ENCODE assay signal across 1 cellular context in the genomic region with DNA sequence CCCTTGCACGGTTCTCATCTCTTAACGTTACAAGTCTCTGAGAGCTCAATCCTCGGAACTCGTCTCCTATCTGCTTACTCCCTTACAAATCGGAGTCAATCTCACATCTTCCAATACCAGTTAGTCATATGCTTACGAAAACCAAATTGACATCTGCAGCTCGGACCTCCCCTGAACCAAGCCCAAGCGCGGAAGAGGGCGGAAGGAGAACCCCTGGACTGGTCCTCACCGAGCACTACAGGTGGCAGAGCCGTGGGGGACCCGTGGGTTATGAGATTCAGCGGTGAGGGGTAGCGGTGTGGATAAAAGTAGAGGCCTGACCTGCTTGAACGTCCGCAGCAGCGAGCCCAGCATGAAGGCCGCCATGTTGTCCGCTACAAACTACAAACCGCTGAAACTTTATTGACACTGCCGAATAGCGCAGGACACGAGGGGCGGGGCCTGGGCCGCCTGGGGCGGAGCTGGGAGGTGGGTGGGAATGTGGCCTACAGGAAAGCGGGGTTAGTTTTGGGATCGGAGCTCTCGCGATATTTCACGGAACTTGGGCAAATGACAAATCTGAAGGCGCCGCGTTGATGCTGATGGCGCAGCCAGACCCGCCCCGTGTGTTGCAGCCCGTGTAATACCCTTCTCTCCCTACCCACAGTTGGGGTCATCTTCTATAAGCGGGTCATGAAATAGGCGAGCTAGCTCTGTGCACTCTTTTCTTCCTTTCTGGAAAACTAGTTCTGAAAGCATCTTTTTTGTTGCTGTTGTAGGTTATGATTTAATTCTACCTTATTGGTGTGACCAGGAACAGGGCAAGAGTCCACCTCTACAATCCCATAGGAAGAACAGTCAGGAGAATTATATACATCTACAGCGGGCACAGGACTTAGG.
TF ChIP-seq lines count a peak whose summit lies in the region.

A gene (minus strand): TSS at position 383 of the 879 bp plus-strand sequence. CDS start 17 bp downstream, at position 366.

TF ChIP-seq in HepG2, 621 proteins besides CTCF, POLR2A, EP300 and RAD21 (continued from another document and continues in another):
- TF ChIP-seq, protein P1, sequence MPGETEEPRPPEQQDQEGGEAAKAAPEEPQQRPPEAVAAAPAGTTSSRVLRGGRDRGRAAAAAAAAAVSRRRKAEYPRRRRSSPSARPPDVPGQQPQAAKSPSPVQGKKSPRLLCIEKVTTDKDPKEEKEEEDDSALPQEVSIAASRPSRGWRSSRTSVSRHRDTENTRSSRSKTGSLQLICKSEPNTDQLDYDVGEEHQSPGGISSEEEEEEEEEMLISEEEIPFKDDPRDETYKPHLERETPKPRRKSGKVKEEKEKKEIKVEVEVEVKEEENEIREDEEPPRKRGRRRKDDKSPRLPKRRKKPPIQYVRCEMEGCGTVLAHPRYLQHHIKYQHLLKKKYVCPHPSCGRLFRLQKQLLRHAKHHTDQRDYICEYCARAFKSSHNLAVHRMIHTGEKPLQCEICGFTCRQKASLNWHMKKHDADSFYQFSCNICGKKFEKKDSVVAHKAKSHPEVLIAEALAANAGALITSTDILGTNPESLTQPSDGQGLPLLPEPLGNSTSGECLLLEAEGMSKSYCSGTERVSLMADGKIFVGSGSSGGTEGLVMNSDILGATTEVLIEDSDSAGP (CRISPR knock-in tag; IDR thresholded peaks at IDR 0.05; ENCODE audit: borderline replicate concordance) = peak; percentile 87; the same call in 1 of the 2 replicates
- TF ChIP-seq ZNF530 (CRISPR knock-in tag; IDR thresholded peaks at IDR 0.05; ENCODE audit: low read depth) = no peak
- no peak for TF ChIP-seq RORA (CRISPR knock-in tag; IDR thresholded peaks at IDR 0.05)
- TF ChIP-seq, protein P2, sequence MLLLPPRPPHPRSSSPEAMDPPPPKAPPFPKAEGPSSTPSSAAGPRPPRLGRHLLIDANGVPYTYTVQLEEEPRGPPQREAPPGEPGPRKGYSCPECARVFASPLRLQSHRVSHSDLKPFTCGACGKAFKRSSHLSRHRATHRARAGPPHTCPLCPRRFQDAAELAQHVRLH (CRISPR knock-in tag; IDR thresholded peaks at IDR 0.05; ENCODE audit: borderline replicate concordance, low read depth) = peak; percentile 58; the same call in 1 of the 2 replicates
- no peak for TF ChIP-seq ARNTL (CRISPR knock-in tag; IDR thresholded peaks at IDR 0.05)
- peak; percentile 53; the same call in 1 of the 2 replicates for TF ChIP-seq RXRB (CRISPR knock-in tag; IDR thresholded peaks at IDR 0.05; ENCODE audit: borderline replicate concordance)
- TF ChIP-seq THAP11 (CRISPR knock-in tag; IDR thresholded peaks at IDR 0.05) = peak; percentile 90
- no peak; the same call in 1 of the 2 replicates for TF ChIP-seq NFYC (CRISPR knock-in tag; IDR thresholded peaks at IDR 0.05)
- TF ChIP-seq MEF2D (CRISPR knock-in tag; IDR thresholded peaks at IDR 0.05) = no peak; the same call in 1 of the 2 replicates
- no peak for TF ChIP-seq ADNP (CRISPR knock-in tag; IDR thresholded peaks at IDR 0.05)
- TF ChIP-seq ZNF558 (CRISPR knock-in tag; IDR thresholded peaks at IDR 0.05; ENCODE audit: borderline replicate concordance) = no peak
- TF ChIP-seq, protein P3, sequence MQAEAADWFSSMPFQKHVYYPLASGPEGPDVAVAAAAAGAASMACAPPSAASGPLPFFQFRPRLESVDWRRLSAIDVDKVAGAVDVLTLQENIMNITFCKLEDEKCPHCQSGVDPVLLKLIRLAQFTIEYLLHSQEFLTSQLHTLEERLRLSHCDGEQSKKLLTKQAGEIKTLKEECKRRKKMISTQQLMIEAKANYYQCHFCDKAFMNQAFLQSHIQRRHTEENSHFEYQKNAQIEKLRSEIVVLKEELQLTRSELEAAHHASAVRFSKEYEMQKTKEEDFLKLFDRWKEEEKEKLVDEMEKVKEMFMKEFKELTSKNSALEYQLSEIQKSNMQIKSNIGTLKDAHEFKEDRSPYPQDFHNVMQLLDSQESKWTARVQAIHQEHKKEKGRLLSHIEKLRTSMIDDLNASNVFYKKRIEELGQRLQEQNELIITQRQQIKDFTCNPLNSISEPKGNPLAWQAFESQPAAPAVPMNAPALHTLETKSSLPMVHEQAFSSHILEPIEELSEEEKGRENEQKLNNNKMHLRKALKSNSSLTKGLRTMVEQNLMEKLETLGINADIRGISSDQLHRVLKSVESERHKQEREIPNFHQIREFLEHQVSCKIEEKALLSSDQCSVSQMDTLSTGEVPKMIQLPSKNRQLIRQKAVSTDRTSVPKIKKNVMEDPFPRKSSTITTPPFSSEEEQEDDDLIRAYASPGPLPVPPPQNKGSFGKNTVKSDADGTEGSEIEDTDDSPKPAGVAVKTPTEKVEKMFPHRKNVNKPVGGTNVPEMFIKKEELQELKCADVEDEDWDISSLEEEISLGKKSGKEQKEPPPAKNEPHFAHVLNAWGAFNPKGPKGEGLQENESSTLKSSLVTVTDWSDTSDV (CRISPR knock-in tag; IDR thresholded peaks at IDR 0.05) = no peak
- TF ChIP-seq, protein P4, sequence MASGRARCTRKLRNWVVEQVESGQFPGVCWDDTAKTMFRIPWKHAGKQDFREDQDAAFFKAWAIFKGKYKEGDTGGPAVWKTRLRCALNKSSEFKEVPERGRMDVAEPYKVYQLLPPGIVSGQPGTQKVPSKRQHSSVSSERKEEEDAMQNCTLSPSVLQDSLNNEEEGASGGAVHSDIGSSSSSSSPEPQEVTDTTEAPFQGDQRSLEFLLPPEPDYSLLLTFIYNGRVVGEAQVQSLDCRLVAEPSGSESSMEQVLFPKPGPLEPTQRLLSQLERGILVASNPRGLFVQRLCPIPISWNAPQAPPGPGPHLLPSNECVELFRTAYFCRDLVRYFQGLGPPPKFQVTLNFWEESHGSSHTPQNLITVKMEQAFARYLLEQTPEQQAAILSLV (CRISPR knock-in tag; IDR thresholded peaks at IDR 0.05; ENCODE audit: borderline replicate concordance) = peak; percentile 59; the same call in 1 of the 2 replicates
- no peak for TF ChIP-seq ZNF780A (CRISPR knock-in tag; IDR thresholded peaks at IDR 0.05)
- 0 out of 2 replicates have a peak, but pooled peaks have one; percentile 55 for TF ChIP-seq MTF1 (CRISPR knock-in tag; IDR thresholded peaks at IDR 0.05)
- TF ChIP-seq ZNF296 (CRISPR knock-in tag; conservative IDR thresholded peaks at IDR 0.05) = no peak
- TF ChIP-seq ZNF841 (CRISPR knock-in tag; IDR thresholded peaks at IDR 0.05; ENCODE audit: borderline replicate concordance) = no peak
- TF ChIP-seq, protein P5, sequence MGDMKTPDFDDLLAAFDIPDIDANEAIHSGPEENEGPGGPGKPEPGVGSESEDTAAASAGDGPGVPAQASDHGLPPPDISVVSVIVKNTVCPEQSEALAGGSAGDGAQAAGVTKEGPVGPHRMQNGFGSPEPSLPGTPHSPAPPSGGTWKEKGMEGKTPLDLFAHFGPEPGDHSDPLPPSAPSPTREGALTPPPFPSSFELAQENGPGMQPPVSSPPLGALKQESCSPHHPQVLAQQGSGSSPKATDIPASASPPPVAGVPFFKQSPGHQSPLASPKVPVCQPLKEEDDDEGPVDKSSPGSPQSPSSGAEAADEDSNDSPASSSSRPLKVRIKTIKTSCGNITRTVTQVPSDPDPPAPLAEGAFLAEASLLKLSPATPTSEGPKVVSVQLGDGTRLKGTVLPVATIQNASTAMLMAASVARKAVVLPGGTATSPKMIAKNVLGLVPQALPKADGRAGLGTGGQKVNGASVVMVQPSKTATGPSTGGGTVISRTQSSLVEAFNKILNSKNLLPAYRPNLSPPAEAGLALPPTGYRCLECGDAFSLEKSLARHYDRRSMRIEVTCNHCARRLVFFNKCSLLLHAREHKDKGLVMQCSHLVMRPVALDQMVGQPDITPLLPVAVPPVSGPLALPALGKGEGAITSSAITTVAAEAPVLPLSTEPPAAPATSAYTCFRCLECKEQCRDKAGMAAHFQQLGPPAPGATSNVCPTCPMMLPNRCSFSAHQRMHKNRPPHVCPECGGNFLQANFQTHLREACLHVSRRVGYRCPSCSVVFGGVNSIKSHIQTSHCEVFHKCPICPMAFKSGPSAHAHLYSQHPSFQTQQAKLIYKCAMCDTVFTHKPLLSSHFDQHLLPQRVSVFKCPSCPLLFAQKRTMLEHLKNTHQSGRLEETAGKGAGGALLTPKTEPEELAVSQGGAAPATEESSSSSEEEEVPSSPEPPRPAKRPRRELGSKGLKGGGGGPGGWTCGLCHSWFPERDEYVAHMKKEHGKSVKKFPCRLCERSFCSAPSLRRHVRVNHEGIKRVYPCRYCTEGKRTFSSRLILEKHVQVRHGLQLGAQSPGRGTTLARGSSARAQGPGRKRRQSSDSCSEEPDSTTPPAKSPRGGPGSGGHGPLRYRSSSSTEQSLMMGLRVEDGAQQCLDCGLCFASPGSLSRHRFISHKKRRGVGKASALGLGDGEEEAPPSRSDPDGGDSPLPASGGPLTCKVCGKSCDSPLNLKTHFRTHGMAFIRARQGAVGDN (CRISPR knock-in tag; IDR thresholded peaks at IDR 0.05) = peak; percentile 86
- TF ChIP-seq PHF20 (CRISPR knock-in tag; IDR thresholded peaks at IDR 0.05) = peak; percentile 91
- TF ChIP-seq ZNF570 (CRISPR knock-in tag; IDR thresholded peaks at IDR 0.05; ENCODE audit: borderline replicate concordance) = no peak
- no peak for TF ChIP-seq ZNF670 (CRISPR knock-in tag; IDR thresholded peaks at IDR 0.05; ENCODE audit: borderline replicate concordance)
- no peak for TF ChIP-seq HES4 (CRISPR knock-in tag; IDR thresholded peaks at IDR 0.05; ENCODE audit: borderline replicate concordance)
- TF ChIP-seq FOSL1 (CRISPR knock-in tag; IDR thresholded peaks at IDR 0.05; ENCODE audit: borderline replicate concordance) = 0 out of 2 replicates have a peak, but pooled peaks have one; percentile 15
- peak; percentile 79; the same call in 1 of the 2 replicates for TF ChIP-seq MYC (CRISPR knock-in tag; IDR thresholded peaks at IDR 0.05; ENCODE audit: borderline replicate concordance)
- no peak for TF ChIP-seq NR2F2 (IDR thresholded peaks at IDR 0.05; ENCODE audit: borderline replicate concordance, low read depth)
- TF ChIP-seq ISL2 (CRISPR knock-in tag; IDR thresholded peaks at IDR 0.05) = no peak; the same call in 1 of the 2 replicates
- no peak for TF ChIP-seq MAFF (IDR thresholded peaks at IDR 0.05; ENCODE audit: low read depth, low read length)
- TF ChIP-seq FIP1L1 (IDR thresholded peaks at IDR 0.05; ENCODE audit: borderline replicate concordance, insufficient read depth, low read depth, low read length) = no peak
- no peak for TF ChIP-seq ZNF282 (IDR thresholded peaks at IDR 0.05; ENCODE audit: partially characterized antibody)
- no peak for TF ChIP-seq ETV6 (CRISPR knock-in tag; conservative IDR thresholded peaks at IDR 0.05)
- no peak for TF ChIP-seq SUZ12 (IDR thresholded peaks at IDR 0.05; ENCODE audit: low read depth, low read length)
- TF ChIP-seq, protein P6, sequence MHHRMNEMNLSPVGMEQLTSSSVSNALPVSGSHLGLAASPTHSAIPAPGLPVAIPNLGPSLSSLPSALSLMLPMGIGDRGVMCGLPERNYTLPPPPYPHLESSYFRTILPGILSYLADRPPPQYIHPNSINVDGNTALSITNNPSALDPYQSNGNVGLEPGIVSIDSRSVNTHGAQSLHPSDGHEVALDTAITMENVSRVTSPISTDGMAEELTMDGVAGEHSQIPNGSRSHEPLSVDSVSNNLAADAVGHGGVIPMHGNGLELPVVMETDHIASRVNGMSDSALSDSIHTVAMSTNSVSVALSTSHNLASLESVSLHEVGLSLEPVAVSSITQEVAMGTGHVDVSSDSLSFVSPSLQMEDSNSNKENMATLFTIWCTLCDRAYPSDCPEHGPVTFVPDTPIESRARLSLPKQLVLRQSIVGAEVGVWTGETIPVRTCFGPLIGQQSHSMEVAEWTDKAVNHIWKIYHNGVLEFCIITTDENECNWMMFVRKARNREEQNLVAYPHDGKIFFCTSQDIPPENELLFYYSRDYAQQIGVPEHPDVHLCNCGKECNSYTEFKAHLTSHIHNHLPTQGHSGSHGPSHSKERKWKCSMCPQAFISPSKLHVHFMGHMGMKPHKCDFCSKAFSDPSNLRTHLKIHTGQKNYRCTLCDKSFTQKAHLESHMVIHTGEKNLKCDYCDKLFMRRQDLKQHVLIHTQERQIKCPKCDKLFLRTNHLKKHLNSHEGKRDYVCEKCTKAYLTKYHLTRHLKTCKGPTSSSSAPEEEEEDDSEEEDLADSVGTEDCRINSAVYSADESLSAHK (CRISPR knock-in tag; IDR thresholded peaks at IDR 0.05; ENCODE audit: borderline replicate concordance) = no peak
- TF ChIP-seq ZNF431 (CRISPR knock-in tag; IDR thresholded peaks at IDR 0.05; ENCODE audit: borderline replicate concordance, low read depth) = peak; percentile 64; the same call in 1 of the 2 replicates
- TF ChIP-seq ZFP90 (CRISPR knock-in tag; IDR thresholded peaks at IDR 0.05; ENCODE audit: borderline replicate concordance) = peak; percentile 81; the same call in 1 of the 2 replicates
- no peak for TF ChIP-seq ZNF253 (CRISPR knock-in tag; IDR thresholded peaks at IDR 0.05; ENCODE audit: borderline replicate concordance)
- TF ChIP-seq YY1 (IDR thresholded peaks at IDR 0.05; ENCODE audit: insufficient read depth, insufficient replicate concordance, low read depth, low read length) = peak; percentile 98
- TF ChIP-seq, protein P7, sequence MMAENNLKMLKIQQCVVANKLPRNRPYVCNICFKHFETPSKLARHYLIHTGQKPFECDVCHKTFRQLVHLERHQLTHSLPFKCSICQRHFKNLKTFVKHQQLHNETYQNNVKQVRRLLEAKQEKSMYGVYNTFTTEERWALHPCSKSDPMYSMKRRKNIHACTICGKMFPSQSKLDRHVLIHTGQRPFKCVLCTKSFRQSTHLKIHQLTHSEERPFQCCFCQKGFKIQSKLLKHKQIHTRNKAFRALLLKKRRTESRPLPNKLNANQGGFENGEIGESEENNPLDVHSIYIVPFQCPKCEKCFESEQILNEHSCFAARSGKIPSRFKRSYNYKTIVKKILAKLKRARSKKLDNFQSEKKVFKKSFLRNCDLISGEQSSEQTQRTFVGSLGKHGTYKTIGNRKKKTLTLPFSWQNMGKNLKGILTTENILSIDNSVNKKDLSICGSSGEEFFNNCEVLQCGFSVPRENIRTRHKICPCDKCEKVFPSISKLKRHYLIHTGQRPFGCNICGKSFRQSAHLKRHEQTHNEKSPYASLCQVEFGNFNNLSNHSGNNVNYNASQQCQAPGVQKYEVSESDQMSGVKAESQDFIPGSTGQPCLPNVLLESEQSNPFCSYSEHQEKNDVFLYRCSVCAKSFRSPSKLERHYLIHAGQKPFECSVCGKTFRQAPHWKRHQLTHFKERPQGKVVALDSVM (CRISPR knock-in tag; IDR thresholded peaks at IDR 0.05) = 0 out of 2 replicates have a peak, but pooled peaks have one; percentile 30
- TF ChIP-seq KAT2B (IDR thresholded peaks at IDR 0.05; ENCODE audit: borderline replicate concordance, low read depth, low read length) = no peak
- no peak for TF ChIP-seq HNF4A (CRISPR knock-in tag; IDR thresholded peaks at IDR 0.05)
- no peak for TF ChIP-seq ZSCAN12 (CRISPR knock-in tag; IDR thresholded peaks at IDR 0.05)
- TF ChIP-seq ZNF891 (CRISPR knock-in tag; IDR thresholded peaks at IDR 0.05) = peak; percentile 48; the same call in 1 of the 2 replicates
- TF ChIP-seq HNRNPUL1 (IDR thresholded peaks at IDR 0.05; ENCODE audit: low read depth, low read length) = no peak
- TF ChIP-seq EEA1 (CRISPR knock-in tag; IDR thresholded peaks at IDR 0.05; ENCODE audit: borderline replicate concordance) = no peak
- TF ChIP-seq ZFY (CRISPR knock-in tag; IDR thresholded peaks at IDR 0.05) = peak; percentile 94
- TF ChIP-seq SALL2 (CRISPR knock-in tag; IDR thresholded peaks at IDR 0.05) = 0 out of 2 replicates have a peak, but pooled peaks have one; percentile 52
- TF ChIP-seq NKX3-1 (CRISPR knock-in tag; IDR thresholded peaks at IDR 0.05) = no peak
- TF ChIP-seq ELF1 (CRISPR knock-in tag; IDR thresholded peaks at IDR 0.05) = peak; percentile 71; the same call in 1 of the 2 replicates
- no peak for TF ChIP-seq ZNF44 (CRISPR knock-in tag; IDR thresholded peaks at IDR 0.05)
